In the genomic region with DNA sequence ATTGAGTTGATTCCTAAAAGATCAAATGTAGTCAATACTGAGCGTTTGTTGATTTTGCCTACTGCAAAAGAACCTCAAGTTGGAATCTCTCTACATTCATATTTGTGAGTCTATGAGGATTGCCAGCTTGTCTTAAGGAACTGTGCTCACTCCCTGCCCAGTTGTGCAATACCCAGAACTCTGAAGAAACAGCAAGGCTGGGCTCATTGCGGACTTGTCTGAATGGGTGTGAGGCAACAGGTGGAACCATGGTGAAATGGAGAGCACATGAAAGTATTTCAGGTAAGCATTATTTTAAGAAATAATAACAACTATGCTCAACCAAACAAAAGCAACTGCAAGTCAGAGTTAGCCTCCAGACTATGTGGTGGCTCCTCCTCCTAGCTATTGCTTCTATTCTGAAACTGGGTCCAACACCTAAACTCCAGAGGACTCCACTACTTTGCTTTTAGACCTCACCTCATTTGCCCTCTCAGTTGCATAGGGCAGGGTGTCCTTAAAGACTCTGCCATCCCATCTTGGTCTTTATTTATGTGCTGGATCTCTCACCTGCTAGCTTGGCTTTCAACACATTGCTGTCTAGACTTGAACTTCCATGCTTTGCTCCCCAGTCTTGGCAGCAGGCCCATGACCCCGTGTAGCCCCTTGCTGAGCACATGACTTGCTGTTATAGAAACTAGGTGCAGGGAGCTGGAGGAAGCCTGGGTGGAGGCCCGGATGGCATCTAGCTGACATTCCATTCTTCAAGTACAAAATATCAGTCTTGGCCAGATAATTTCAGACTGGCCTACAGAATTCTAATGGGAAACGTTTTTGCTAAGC, we compare ENCODE assay signal across 9 cellular contexts.
DNase-seq lines count a peak whose midpoint lies in the region; ATAC-seq, FAIRE-seq and TF ChIP-seq lines count a peak whose summit lies in the region.
"Had no signal": no experiment of that assay in that cellular context is flagged by ENCODE, and none has a peak within 500 bp of the region (broad histone marks: within the 10 kb centered on the region; RNA-seq: fewer than 3 reads in every experiment).

No MANE protein-coding gene starts in this region.

- FAIRE-seq in D721Med (lab: Jason Lieb, UNC), result no peak

- no peak for ATAC-seq in GM21723 (IDR thresholded peaks at IDR 0.05; ENCODE audit: unreplicated experiment)

- TF ChIP-seq CTCF in D721Med (IDR thresholded peaks at IDR 0.05; ENCODE audit: insufficient read depth, missing control alignments), result no peak

- DNase-seq in AML-193 (lab: John Stamatoyannopoulos, UW) (peak; percentile 82 to 84), NOMO-1 treated with DMSO at 0.1 percent for 48 hours (lab: John Stamatoyannopoulos, UW; ENCODE audit: unreplicated experiment) (peak; percentile 86), fibroblast of gingiva (ENCODE audit: low read depth) (peak; percentile 49), midbrain (lab: John Stamatoyannopoulos, UW) (peak; percentile 32), D721Med (ENCODE audit: insufficient read length, low spot score) (no peak), COLO829 (ENCODE audit: low spot score) (no peak), GM19240 (ENCODE audit: insufficient read length, low spot score) (no peak)
- DNase-seq: stimulated activated naive CD4-positive, alpha-beta T cell had no signal

Comparison
In these comparisons a context has a peak if more than half of its experiments do, and no peak if none do; other contexts are left out.
1. DNase-seq: peak in AML-193 (2 of 2), NOMO-1 treated with DMSO at 0.1 percent for 48 hours (single experiment), fibroblast of gingiva (single experiment) and midbrain (single experiment); none in D721Med (single experiment), COLO829 (single experiment) and GM19240 (single experiment).